1 cellular context compared by ENCODE assay signal in the genomic region with DNA sequence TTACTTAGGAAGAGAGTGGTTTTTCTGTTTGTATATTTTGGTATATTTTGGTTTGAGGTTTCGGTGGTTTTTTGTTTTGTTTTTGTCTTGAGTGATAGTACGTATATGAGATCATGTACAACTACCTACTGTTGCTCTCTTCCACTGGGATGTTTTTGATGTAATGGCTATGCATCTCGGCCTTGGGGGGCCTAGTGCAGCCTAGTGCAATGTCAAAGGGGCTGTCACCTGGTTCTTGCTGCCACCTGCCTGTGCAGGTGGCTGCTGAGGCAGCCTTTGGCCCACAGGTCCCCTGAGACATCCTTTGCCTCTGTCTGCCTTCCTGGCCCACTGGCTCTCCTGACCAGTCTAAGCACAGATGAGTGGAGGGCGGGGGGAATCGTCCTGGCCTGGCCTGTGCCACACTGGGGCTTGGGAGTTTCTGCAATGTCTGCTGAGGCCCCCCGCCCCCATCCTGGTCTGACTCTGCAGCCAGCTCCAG.
TF ChIP-seq lines count a peak whose summit lies in the region.

No MANE protein-coding gene starts in this region.

TF ChIP-seq in WTC11, 78 proteins besides CTCF, POLR2A, EP300 and RAD21 (continued from another document):
- TF ChIP-seq, protein P1, sequence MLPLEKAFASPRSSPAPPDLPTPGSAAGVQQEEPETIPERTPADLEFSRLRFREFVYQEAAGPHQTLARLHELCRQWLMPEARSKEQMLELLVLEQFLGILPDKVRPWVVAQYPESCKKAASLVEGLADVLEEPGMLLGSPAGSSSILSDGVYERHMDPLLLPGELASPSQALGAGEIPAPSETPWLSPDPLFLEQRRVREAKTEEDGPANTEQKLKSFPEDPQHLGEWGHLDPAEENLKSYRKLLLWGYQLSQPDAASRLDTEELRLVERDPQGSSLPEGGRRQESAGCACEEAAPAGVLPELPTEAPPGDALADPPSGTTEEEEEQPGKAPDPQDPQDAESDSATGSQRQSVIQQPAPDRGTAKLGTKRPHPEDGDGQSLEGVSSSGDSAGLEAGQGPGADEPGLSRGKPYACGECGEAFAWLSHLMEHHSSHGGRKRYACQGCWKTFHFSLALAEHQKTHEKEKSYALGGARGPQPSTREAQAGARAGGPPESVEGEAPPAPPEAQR (CRISPR knock-in tag; IDR thresholded peaks at IDR 0.05) = no peak
- TF ChIP-seq NR2C2 (CRISPR knock-in tag; IDR thresholded peaks at IDR 0.05) = no peak
- no peak for TF ChIP-seq ZNF423 (CRISPR knock-in tag; IDR thresholded peaks at IDR 0.05)
- TF ChIP-seq, protein P2, sequence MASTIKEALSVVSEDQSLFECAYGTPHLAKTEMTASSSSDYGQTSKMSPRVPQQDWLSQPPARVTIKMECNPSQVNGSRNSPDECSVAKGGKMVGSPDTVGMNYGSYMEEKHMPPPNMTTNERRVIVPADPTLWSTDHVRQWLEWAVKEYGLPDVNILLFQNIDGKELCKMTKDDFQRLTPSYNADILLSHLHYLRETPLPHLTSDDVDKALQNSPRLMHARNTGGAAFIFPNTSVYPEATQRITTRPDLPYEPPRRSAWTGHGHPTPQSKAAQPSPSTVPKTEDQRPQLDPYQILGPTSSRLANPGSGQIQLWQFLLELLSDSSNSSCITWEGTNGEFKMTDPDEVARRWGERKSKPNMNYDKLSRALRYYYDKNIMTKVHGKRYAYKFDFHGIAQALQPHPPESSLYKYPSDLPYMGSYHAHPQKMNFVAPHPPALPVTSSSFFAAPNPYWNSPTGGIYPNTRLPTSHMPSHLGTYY (CRISPR knock-in tag; IDR thresholded peaks at IDR 0.05) = no peak
- TF ChIP-seq, protein P3, sequence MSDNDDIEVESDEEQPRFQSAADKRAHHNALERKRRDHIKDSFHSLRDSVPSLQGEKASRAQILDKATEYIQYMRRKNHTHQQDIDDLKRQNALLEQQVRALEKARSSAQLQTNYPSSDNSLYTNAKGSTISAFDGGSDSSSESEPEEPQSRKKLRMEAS (CRISPR knock-in tag; IDR thresholded peaks at IDR 0.05) = no peak
TF ChIP-seq in WTC11: peak in this region for 0.
